Comparison of ENCODE assay signal across 8 cellular contexts in genomic region chr10:110498982-110499795, GRCh38. TPM values are rescaled to one million over a fixed set of nuclear protein-coding genes. Genes with fewer than 3 reads are reported as not detected.
DNase-seq lines count a peak whose midpoint lies in the region; ATAC-seq lines count a peak whose summit lies in the region.

No MANE protein-coding gene starts in this region.

- no peaks in the 10 kb centered on the region for H3K27me3 ChIP-seq in CD4-positive, CD25-positive, alpha-beta regulatory T cell (ENCODE audit: control insufficient read depth, insufficient read depth, low read length)
- peaks cover 31% of the 10 kb centered on the region for H3K27me3 ChIP-seq in NT2/D1 (ENCODE audit: insufficient read depth, insufficient read length)

- H3K4me3 ChIP-seq in CD4-positive, CD25-positive, alpha-beta regulatory T cell (ENCODE audit: low read depth, low read length), result peak overlapping the region; percentile 72
- H3K4me3 ChIP-seq in NT2/D1 (ENCODE audit: insufficient read length, low read depth), result peak overlapping the region; percentile 71

- peaks cover 44 to 73% (median 65%) of the 10 kb centered on the region in 4 donors for H3K4me1 Mint-ChIP-seq in CD4-positive, CD25-positive, alpha-beta regulatory T cell

- H3K27me3 Mint-ChIP-seq in CD4-positive, CD25-positive, alpha-beta regulatory T cell, result no peaks in the 10 kb centered on the region

- H3K27ac Mint-ChIP-seq in CD4-positive, CD25-positive, alpha-beta regulatory T cell, result peak overlapping the region; percentile 87 to 95 (median 93)

- peaks cover 0 to 2% (median 0%) of the 10 kb centered on the region in 7 donors for H3K9me3 Mint-ChIP-seq in CD4-positive, CD25-positive, alpha-beta regulatory T cell

- no peaks in the 10 kb centered on the region for H3K36me3 Mint-ChIP-seq in CD4-positive, CD25-positive, alpha-beta regulatory T cell

- peak overlapping the region; percentile 66 for H3K27ac ChIP-seq in CD4-positive, CD25-positive, alpha-beta regulatory T cell (ENCODE audit: insufficient read depth, low read length, poor library complexity, severe bottlenecking)

- peak in 1 of 2 donors; percentile 5 for ATAC-seq in CD4-positive, CD25-positive, alpha-beta regulatory T cell (ENCODE audit: low read depth in 2 of 2)
- ATAC-seq in GM21367 (IDR thresholded peaks at IDR 0.05; ENCODE audit: unreplicated experiment) (peak; percentile 22), left cardiac atrium (no peak), sciatic nerve (no peak)

- intact Hi-C loops in left cardiac atrium (cut with DNase I) (loop anchor here in 1 of 2 donors (5.0 kb wide), 1 partner anchor 38 kb away; no protein-coding TSS in a partner anchor), sciatic nerve (cut with DNase I) (no loop called here)

- H3K9me3 ChIP-seq in CD4-positive, CD25-positive, alpha-beta regulatory T cell (ENCODE audit: control insufficient read depth in 2 of 2, low read length in 2 of 2), result no peaks in the 10 kb centered on the region
- H3K9me3 ChIP-seq in NT2/D1 (ENCODE audit: insufficient read depth, low read length), result no peaks in the 10 kb centered on the region

- H3K4me1 ChIP-seq in CD4-positive, CD25-positive, alpha-beta regulatory T cell (ENCODE audit: control insufficient read depth, insufficient read depth, low read length, poor library complexity, severe bottlenecking), result peaks cover 76% of the 10 kb centered on the region
- H3K4me1 ChIP-seq in NT2/D1 (ENCODE audit: insufficient read depth, insufficient read length), result peaks cover 10% of the 10 kb centered on the region

- peak overlapping the region; percentile 81 for H3K9ac ChIP-seq in NT2/D1 (ENCODE audit: insufficient read length, low read depth)

- peak in 2 of 3 donors; percentile 47 to 71 for DNase-seq in CD4-positive, CD25-positive, alpha-beta regulatory T cell
- no peak for DNase-seq in NT2/D1 (ENCODE audit: low read depth, low spot score)
- DNase-seq in activated gamma-delta T cell treated with anti-CD3 and anti-CD28 coated beads, Interleukin-2, amount 50 U/mL, for 16 hours (ENCODE audit: low read depth), result peak; percentile 31
- DNase-seq in left cardiac atrium, result peak; percentile 47
- peak; percentile 61 for DNase-seq in sciatic nerve (ENCODE audit: low spot score)
- no peak for DNase-seq in OCI-M2 (lab: John Stamatoyannopoulos, UW; ENCODE audit: unreplicated experiment)
- no peak for DNase-seq in NCI-H187 (lab: John Stamatoyannopoulos, UW)

- no peaks in the 10 kb centered on the region for H3K36me3 ChIP-seq in CD4-positive, CD25-positive, alpha-beta regulatory T cell (ENCODE audit: control insufficient read depth, insufficient read depth, low read length)
- H3K36me3 ChIP-seq in NT2/D1 (ENCODE audit: insufficient read depth, insufficient read length, low read length), result peaks cover 19% of the 10 kb centered on the region

- H3K4me3 Mint-ChIP-seq in CD4-positive, CD25-positive, alpha-beta regulatory T cell, result peak overlapping the region; percentile 88 to 94 (median 90)

RNA-seq across cellular contexts. Expression of gene DUSP5, which starts 1.5 kb away (rescaled TPM):
- 142 TPM for total RNA-seq in CD4-positive, CD25-positive, alpha-beta regulatory T cell
- 1 to 10 TPM; 1.3 to 5.1 (median 2.3) TPM for polyA plus RNA-seq in CD4-positive, CD25-positive, alpha-beta regulatory T cell
- total RNA-seq in left cardiac atrium (10 to 100 TPM in 1 of 2 donors, 1 to 10 TPM in 1; 8.9 to 14.3 TPM), sciatic nerve (53.5 TPM)

Comparison
In these comparisons a context has a peak if more than half of its experiments do, and no peak if none do; other contexts are left out.
1. DNase-seq: peak in CD4-positive, CD25-positive, alpha-beta regulatory T cell (2 of 3), activated gamma-delta T cell treated with anti-CD3 and anti-CD28 coated beads, Interleukin-2, amount 50 U/mL, for 16 hours (single experiment), left cardiac atrium (single experiment) and sciatic nerve (single experiment); none in NT2/D1 (single experiment), OCI-M2 (single experiment) and NCI-H187 (0 of 2).